In the genomic region with DNA sequence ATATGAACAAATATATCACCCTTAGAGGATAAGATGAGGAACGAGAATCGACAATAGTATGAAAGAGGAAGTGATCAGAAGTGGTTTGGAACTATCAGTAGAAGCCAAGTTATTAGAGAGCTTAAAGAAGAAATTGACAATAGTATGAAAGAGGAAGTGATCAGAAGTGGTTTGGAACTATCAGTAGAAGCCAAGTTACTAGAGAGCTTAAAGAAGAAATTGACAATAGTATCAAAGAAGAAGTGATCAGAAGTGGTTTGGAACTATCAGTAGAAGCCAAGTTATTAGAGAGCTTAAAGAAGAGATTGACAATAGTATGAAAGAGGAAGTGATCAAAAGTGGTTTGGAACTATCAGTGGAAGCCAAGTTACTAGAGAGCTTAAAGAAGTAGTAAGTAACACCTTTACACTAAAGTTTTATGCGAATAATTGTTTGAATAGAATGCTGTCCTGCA, we compare ENCODE assay signal across 1 cellular context.
TF ChIP-seq lines count a peak whose summit lies in the region.

No MANE protein-coding gene starts in this region.

TF ChIP-seq in GM12878, 131 proteins besides CTCF, POLR2A, EP300 and RAD21 (continued from another document and continues in another):
- TF ChIP-seq, protein P1, sequence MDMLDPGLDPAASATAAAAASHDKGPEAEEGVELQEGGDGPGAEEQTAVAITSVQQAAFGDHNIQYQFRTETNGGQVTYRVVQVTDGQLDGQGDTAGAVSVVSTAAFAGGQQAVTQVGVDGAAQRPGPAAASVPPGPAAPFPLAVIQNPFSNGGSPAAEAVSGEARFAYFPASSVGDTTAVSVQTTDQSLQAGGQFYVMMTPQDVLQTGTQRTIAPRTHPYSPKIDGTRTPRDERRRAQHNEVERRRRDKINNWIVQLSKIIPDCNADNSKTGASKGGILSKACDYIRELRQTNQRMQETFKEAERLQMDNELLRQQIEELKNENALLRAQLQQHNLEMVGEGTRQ (IDR thresholded peaks at IDR 0.05; ENCODE audit: borderline replicate concordance, low read depth, low read length): no peak
- no peak for TF ChIP-seq CBX5 (IDR thresholded peaks at IDR 0.05; ENCODE audit: low read depth)
- TF ChIP-seq MTA2 (IDR thresholded peaks at IDR 0.05; ENCODE audit: low read depth): peak; percentile 92
- TF ChIP-seq, protein P2, sequence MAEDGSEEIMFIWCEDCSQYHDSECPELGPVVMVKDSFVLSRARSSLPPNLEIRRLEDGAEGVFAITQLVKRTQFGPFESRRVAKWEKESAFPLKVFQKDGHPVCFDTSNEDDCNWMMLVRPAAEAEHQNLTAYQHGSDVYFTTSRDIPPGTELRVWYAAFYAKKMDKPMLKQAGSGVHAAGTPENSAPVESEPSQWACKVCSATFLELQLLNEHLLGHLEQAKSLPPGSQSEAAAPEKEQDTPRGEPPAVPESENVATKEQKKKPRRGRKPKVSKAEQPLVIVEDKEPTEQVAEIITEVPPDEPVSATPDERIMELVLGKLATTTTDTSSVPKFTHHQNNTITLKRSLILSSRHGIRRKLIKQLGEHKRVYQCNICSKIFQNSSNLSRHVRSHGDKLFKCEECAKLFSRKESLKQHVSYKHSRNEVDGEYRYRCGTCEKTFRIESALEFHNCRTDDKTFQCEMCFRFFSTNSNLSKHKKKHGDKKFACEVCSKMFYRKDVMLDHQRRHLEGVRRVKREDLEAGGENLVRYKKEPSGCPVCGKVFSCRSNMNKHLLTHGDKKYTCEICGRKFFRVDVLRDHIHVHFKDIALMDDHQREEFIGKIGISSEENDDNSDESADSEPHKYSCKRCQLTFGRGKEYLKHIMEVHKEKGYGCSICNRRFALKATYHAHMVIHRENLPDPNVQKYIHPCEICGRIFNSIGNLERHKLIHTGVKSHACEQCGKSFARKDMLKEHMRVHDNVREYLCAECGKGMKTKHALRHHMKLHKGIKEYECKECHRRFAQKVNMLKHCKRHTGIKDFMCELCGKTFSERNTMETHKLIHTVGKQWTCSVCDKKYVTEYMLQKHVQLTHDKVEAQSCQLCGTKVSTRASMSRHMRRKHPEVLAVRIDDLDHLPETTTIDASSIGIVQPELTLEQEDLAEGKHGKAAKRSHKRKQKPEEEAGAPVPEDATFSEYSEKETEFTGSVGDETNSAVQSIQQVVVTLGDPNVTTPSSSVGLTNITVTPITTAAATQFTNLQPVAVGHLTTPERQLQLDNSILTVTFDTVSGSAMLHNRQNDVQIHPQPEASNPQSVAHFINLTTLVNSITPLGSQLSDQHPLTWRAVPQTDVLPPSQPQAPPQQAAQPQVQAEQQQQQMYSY (CRISPR knock-in tag; IDR thresholded peaks at IDR 0.05): no peak
- TF ChIP-seq, protein P3, sequence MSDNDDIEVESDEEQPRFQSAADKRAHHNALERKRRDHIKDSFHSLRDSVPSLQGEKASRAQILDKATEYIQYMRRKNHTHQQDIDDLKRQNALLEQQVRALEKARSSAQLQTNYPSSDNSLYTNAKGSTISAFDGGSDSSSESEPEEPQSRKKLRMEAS (IDR thresholded peaks at IDR 0.05; ENCODE audit: low read depth, low read length): no peak
- TF ChIP-seq TAF1 (IDR thresholded peaks at IDR 0.05; ENCODE audit: borderline replicate concordance, low read depth, low read length): no peak
- TF ChIP-seq MTA3 (IDR thresholded peaks at IDR 0.05; ENCODE audit: borderline replicate concordance, low read length): no peak
- TF ChIP-seq, protein P4, sequence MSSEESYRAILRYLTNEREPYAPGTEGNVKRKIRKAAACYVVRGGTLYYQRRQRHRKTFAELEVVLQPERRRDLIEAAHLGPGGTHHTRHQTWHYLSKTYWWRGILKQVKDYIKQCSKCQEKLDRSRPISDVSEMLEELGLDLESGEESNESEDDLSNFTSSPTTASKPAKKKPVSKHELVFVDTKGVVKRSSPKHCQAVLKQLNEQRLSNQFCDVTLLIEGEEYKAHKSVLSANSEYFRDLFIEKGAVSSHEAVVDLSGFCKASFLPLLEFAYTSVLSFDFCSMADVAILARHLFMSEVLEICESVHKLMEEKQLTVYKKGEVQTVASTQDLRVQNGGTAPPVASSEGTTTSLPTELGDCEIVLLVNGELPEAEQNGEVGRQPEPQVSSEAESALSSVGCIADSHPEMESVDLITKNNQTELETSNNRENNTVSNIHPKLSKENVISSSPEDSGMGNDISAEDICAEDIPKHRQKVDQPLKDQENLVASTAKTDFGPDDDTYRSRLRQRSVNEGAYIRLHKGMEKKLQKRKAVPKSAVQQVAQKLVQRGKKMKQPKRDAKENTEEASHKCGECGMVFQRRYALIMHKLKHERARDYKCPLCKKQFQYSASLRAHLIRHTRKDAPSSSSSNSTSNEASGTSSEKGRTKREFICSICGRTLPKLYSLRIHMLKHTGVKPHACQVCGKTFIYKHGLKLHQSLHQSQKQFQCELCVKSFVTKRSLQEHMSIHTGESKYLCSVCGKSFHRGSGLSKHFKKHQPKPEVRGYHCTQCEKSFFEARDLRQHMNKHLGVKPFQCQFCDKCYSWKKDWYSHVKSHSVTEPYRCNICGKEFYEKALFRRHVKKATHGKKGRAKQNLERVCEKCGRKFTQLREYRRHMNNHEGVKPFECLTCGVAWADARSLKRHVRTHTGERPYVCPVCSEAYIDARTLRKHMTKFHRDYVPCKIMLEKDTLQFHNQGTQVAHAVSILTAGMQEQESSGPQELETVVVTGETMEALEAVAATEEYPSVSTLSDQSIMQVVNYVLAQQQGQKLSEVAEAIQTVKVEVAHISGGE (CRISPR knock-in tag; IDR thresholded peaks at IDR 0.05): no peak
- TF ChIP-seq ASH2L (IDR thresholded peaks at IDR 0.05; ENCODE audit: borderline replicate concordance, low read depth): no peak
- TF ChIP-seq, protein P5, sequence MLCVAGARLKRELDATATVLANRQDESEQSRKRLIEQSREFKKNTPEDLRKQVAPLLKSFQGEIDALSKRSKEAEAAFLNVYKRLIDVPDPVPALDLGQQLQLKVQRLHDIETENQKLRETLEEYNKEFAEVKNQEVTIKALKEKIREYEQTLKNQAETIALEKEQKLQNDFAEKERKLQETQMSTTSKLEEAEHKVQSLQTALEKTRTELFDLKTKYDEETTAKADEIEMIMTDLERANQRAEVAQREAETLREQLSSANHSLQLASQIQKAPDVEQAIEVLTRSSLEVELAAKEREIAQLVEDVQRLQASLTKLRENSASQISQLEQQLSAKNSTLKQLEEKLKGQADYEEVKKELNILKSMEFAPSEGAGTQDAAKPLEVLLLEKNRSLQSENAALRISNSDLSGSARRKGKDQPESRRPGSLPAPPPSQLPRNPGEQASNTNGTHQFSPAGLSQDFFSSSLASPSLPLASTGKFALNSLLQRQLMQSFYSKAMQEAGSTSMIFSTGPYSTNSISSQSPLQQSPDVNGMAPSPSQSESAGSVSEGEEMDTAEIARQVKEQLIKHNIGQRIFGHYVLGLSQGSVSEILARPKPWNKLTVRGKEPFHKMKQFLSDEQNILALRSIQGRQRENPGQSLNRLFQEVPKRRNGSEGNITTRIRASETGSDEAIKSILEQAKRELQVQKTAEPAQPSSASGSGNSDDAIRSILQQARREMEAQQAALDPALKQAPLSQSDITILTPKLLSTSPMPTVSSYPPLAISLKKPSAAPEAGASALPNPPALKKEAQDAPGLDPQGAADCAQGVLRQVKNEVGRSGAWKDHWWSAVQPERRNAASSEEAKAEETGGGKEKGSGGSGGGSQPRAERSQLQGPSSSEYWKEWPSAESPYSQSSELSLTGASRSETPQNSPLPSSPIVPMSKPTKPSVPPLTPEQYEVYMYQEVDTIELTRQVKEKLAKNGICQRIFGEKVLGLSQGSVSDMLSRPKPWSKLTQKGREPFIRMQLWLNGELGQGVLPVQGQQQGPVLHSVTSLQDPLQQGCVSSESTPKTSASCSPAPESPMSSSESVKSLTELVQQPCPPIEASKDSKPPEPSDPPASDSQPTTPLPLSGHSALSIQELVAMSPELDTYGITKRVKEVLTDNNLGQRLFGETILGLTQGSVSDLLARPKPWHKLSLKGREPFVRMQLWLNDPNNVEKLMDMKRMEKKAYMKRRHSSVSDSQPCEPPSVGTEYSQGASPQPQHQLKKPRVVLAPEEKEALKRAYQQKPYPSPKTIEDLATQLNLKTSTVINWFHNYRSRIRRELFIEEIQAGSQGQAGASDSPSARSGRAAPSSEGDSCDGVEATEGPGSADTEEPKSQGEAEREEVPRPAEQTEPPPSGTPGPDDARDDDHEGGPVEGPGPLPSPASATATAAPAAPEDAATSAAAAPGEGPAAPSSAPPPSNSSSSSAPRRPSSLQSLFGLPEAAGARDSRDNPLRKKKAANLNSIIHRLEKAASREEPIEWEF (IDR thresholded peaks at IDR 0.05; ENCODE audit: insufficient replicate concordance, low read depth, low read length): peak; percentile 99
- TF ChIP-seq BCL11A (IDR thresholded peaks at IDR 0.05; ENCODE audit: low read depth, low read length): 0 out of 2 replicates have a peak, but pooled peaks have one; percentile 41
- TF ChIP-seq CHD4 (IDR thresholded peaks at IDR 0.05): no peak
- no peak for TF ChIP-seq WRNIP1 (IDR thresholded peaks at IDR 0.05; ENCODE audit: borderline replicate concordance, low read depth, low read length)
- peak; percentile 72 for TF ChIP-seq IRF4 (IDR thresholded peaks at IDR 0.05; ENCODE audit: low read depth, low read length)
- TF ChIP-seq FOS (IDR thresholded peaks at IDR 0.05; ENCODE audit: borderline replicate concordance, extremely low read depth, insufficient read length): no peak
- TF ChIP-seq CEBPB (IDR thresholded peaks at IDR 0.05; ENCODE audit: borderline replicate concordance in 1 of 2, low read depth in 2 of 2, low read length in 2 of 2): no peak
- no peak for TF ChIP-seq NFXL1 (IDR thresholded peaks at IDR 0.05; ENCODE audit: borderline replicate concordance)
- TF ChIP-seq, protein P6, sequence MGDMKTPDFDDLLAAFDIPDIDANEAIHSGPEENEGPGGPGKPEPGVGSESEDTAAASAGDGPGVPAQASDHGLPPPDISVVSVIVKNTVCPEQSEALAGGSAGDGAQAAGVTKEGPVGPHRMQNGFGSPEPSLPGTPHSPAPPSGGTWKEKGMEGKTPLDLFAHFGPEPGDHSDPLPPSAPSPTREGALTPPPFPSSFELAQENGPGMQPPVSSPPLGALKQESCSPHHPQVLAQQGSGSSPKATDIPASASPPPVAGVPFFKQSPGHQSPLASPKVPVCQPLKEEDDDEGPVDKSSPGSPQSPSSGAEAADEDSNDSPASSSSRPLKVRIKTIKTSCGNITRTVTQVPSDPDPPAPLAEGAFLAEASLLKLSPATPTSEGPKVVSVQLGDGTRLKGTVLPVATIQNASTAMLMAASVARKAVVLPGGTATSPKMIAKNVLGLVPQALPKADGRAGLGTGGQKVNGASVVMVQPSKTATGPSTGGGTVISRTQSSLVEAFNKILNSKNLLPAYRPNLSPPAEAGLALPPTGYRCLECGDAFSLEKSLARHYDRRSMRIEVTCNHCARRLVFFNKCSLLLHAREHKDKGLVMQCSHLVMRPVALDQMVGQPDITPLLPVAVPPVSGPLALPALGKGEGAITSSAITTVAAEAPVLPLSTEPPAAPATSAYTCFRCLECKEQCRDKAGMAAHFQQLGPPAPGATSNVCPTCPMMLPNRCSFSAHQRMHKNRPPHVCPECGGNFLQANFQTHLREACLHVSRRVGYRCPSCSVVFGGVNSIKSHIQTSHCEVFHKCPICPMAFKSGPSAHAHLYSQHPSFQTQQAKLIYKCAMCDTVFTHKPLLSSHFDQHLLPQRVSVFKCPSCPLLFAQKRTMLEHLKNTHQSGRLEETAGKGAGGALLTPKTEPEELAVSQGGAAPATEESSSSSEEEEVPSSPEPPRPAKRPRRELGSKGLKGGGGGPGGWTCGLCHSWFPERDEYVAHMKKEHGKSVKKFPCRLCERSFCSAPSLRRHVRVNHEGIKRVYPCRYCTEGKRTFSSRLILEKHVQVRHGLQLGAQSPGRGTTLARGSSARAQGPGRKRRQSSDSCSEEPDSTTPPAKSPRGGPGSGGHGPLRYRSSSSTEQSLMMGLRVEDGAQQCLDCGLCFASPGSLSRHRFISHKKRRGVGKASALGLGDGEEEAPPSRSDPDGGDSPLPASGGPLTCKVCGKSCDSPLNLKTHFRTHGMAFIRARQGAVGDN (IDR thresholded peaks at IDR 0.05): no peak
- TF ChIP-seq, protein P7, sequence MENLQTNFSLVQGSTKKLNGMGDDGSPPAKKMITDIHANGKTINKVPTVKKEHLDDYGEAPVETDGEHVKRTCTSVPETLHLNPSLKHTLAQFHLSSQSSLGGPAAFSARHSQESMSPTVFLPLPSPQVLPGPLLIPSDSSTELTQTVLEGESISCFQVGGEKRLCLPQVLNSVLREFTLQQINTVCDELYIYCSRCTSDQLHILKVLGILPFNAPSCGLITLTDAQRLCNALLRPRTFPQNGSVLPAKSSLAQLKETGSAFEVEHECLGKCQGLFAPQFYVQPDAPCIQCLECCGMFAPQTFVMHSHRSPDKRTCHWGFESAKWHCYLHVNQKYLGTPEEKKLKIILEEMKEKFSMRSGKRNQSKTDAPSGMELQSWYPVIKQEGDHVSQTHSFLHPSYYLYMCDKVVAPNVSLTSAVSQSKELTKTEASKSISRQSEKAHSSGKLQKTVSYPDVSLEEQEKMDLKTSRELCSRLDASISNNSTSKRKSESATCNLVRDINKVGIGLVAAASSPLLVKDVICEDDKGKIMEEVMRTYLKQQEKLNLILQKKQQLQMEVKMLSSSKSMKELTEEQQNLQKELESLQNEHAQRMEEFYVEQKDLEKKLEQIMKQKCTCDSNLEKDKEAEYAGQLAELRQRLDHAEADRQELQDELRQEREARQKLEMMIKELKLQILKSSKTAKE (IDR thresholded peaks at IDR 0.05; ENCODE audit: low read depth, poor library complexity, severe bottlenecking): no peak
- peak; percentile 36; the same call in 1 of the 2 replicates for TF ChIP-seq NFIC (IDR thresholded peaks at IDR 0.05; ENCODE audit: low read depth, low read length)
- TF ChIP-seq TARDBP (IDR thresholded peaks at IDR 0.05; ENCODE audit: borderline replicate concordance): no peak
- TF ChIP-seq, protein P8, sequence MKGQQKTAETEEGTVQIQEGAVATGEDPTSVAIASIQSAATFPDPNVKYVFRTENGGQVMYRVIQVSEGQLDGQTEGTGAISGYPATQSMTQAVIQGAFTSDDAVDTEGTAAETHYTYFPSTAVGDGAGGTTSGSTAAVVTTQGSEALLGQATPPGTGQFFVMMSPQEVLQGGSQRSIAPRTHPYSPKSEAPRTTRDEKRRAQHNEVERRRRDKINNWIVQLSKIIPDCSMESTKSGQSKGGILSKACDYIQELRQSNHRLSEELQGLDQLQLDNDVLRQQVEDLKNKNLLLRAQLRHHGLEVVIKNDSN (IDR thresholded peaks at IDR 0.05; ENCODE audit: borderline replicate concordance, extremely low read length, insufficient read depth, low read depth, low read length): no peak
- TF ChIP-seq NRF1 (conservative IDR thresholded peaks at IDR 0.05; ENCODE audit: low read depth, low read length): no peak
- TF ChIP-seq, protein P9, sequence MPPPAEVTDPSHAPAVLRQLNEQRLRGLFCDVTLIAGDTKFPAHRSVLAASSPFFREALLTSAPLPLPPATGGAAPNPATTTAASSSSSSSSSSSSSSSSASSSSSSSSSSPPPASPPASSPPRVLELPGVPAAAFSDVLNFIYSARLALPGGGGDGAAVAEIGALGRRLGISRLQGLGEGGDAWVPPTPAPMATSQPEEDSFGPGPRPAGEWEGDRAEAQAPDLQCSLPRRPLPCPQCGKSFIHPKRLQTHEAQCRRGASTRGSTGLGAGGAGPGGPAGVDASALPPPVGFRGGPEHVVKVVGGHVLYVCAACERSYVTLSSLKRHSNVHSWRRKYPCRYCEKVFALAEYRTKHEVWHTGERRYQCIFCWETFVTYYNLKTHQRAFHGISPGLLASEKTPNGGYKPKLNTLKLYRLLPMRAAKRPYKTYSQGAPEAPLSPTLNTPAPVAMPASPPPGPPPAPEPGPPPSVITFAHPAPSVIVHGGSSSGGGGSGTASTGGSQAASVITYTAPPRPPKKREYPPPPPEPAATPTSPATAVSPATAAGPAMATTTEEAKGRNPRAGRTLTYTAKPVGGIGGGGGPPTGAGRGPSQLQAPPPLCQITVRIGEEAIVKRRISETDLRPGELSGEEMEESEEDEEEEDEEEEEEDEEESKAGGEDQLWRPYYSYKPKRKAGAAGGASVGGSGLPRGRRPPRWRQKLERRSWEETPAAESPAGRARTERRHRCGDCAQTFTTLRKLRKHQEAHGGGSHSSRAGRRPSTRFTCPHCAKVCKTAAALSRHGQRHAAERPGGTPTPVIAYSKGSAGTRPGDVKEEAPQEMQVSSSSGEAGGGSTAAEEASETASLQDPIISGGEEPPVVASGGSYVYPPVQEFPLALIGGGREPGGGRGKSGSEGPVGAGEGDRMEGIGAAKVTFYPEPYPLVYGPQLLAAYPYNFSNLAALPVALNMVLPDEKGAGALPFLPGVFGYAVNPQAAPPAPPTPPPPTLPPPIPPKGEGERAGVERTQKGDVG (CRISPR knock-in tag; IDR thresholded peaks at IDR 0.05): no peak
- no peak for TF ChIP-seq EED (IDR thresholded peaks at IDR 0.05; ENCODE audit: low read depth)
